In genomic region chr1:69328186-69328585, GRCh38 we compare ENCODE assay signal across 26 cellular contexts.
"Had no signal": no experiment of that assay in that cellular context is flagged by ENCODE, and none has a peak within 500 bp of the region (broad histone marks: within the 10 kb centered on the region; RNA-seq: fewer than 3 reads in every experiment).

No MANE protein-coding gene starts in this region.

- H3K9me3 ChIP-seq: body of pancreas, SJCRH30 had no signal

- H3K9me3 Mint-ChIP-seq: activated CD4-positive, alpha-beta T cell treated with anti-CD3 and anti-CD28 coated beads, Interleukin-2, amount 10 ng/mL, durations not matched to agents 24 days and 14 days had no signal

- H3K4me1 Mint-ChIP-seq: activated CD4-positive, alpha-beta T cell treated with anti-CD3 and anti-CD28 coated beads, Interleukin-2, amount 10 ng/mL, durations not matched to agents 24 days and 14 days; IgD-negative memory B cell had no signal

- H3K36me3 Mint-ChIP-seq: IgD-negative memory B cell had no signal

- H3K4me1 ChIP-seq: body of pancreas, breast epithelium, SJCRH30 had no signal

- H3K27me3 Mint-ChIP-seq: activated CD4-positive, alpha-beta T cell treated with anti-CD3 and anti-CD28 coated beads, Interleukin-2, amount 10 ng/mL, durations not matched to agents 24 days and 14 days; activated CD8-positive, alpha-beta T cell treated with anti-CD3 and anti-CD28 coated beads for 36 hours; IgD-negative memory B cell had no signal

- H3K27me3 ChIP-seq: body of pancreas, breast epithelium, SJCRH30 had no signal

- H3K4me3 ChIP-seq: body of pancreas, breast epithelium, SJCRH30, SK-N-MC had no signal

- H3K36me3 ChIP-seq: breast epithelium, SJCRH30 had no signal

- H3K27ac Mint-ChIP-seq: activated CD4-positive, alpha-beta T cell treated with anti-CD3 and anti-CD28 coated beads, Interleukin-2, amount 10 ng/mL, durations not matched to agents 24 days and 14 days; activated CD8-positive, alpha-beta T cell treated with anti-CD3 and anti-CD28 coated beads for 36 hours; activated naive CD4-positive, alpha-beta T cell treated with anti-CD3 and anti-CD28 coated beads, Interleukin-2, amount 50 U/mL, for 72 hours; activated T-helper 2 cell treated with anti-CD3 and anti-CD28 coated beads, Interferon-gamma antibody, Interleukin-2, Interleukin-4, amounts not matched to agents 10 μg/mL and 5 μg/mL and 100 μg/mL, durations not matched to agents 14 hours and 24 hours and 36 hours; IgD-negative memory B cell had no signal

- H3K27ac ChIP-seq: body of pancreas, breast epithelium, SJCRH30, SK-N-MC had no signal

- H3K4me3 Mint-ChIP-seq: activated CD4-positive, alpha-beta T cell treated with anti-CD3 and anti-CD28 coated beads, Interleukin-2, amount 10 ng/mL, durations not matched to agents 24 days and 14 days; activated CD8-positive, alpha-beta T cell treated with anti-CD3 and anti-CD28 coated beads for 36 hours; IgD-negative memory B cell had no signal

- DNase-seq: activated CD4-positive, alpha-beta T cell treated with anti-CD3 and anti-CD28 coated beads, Interleukin-2, amount 10 ng/mL, durations not matched to agents 24 days and 14 days; activated CD4-positive, alpha-beta T cell treated with anti-CD3 and anti-CD28 coated beads, Interleukin-2, amount 50 U/mL, for 4 hours; activated CD8-positive, alpha-beta T cell treated with anti-CD3 and anti-CD28 coated beads for 36 hours; activated gamma-delta T cell; activated naive CD4-positive, alpha-beta T cell treated with Interleukin-2 at 50 U/mL for 16 hours; activated T-cell treated with anti-CD3 and anti-CD28 coated beads, Interleukin-2, amount 50 U/mL, for 1 hour; anterior cingulate cortex; body of pancreas; Karpas-422; KBM-7; MM.1S; NCI-H1092; NCI-H1436 treated with DMSO at 0.1 percent for 48 hours; NCI-H187 treated with DMSO at 0.1 percent for 48 hours; NCI-H2081; NCI-H2171 treated with DMSO at 0.1 percent for 48 hours; NCI-H345; NCI-H524 treated with DMSO at 0.1 percent for 48 hours; SHP77; SJCRH30; T1000 had no signal
